Comparison of ENCODE assay signal across 1 cellular context in the genomic region with DNA sequence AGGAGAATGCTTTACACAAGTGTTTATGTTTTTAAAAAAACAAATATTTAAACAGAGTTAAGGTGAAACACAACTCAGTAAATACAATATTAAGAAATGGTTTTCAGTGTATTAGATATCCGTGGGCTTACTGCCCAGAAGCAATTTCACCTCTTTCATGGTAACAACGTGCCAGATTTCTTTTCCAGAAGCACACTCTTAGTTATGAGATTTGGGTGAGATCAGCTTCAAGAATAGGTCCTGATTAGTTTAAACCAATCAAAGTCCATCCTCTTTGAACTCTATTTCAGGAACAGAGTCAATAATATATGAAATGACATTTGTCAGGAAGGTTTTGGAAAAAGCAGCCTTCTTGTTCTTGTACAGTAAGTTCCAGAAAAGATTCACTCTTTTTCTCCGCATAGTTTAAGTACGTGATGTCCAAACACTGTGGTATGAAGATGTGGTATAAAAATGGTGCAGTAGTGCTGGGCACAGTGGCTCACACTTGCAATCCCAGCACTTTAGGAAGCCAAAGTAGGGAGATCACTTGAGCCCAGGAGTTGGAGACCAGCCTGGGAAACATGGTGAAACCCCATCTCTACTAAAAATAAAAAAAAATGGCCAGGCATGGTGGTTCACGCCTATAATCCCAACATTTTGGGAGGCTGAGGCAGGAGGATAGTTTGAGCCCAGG.
TF ChIP-seq lines count a peak whose summit lies in the region.

No MANE protein-coding gene starts in this region.

TF ChIP-seq in GM12878, 131 proteins besides CTCF, POLR2A, EP300 and RAD21:
- no peak for TF ChIP-seq TAF1 (IDR thresholded peaks at IDR 0.05; ENCODE audit: borderline replicate concordance, low read depth, low read length)
- TF ChIP-seq, protein P1, sequence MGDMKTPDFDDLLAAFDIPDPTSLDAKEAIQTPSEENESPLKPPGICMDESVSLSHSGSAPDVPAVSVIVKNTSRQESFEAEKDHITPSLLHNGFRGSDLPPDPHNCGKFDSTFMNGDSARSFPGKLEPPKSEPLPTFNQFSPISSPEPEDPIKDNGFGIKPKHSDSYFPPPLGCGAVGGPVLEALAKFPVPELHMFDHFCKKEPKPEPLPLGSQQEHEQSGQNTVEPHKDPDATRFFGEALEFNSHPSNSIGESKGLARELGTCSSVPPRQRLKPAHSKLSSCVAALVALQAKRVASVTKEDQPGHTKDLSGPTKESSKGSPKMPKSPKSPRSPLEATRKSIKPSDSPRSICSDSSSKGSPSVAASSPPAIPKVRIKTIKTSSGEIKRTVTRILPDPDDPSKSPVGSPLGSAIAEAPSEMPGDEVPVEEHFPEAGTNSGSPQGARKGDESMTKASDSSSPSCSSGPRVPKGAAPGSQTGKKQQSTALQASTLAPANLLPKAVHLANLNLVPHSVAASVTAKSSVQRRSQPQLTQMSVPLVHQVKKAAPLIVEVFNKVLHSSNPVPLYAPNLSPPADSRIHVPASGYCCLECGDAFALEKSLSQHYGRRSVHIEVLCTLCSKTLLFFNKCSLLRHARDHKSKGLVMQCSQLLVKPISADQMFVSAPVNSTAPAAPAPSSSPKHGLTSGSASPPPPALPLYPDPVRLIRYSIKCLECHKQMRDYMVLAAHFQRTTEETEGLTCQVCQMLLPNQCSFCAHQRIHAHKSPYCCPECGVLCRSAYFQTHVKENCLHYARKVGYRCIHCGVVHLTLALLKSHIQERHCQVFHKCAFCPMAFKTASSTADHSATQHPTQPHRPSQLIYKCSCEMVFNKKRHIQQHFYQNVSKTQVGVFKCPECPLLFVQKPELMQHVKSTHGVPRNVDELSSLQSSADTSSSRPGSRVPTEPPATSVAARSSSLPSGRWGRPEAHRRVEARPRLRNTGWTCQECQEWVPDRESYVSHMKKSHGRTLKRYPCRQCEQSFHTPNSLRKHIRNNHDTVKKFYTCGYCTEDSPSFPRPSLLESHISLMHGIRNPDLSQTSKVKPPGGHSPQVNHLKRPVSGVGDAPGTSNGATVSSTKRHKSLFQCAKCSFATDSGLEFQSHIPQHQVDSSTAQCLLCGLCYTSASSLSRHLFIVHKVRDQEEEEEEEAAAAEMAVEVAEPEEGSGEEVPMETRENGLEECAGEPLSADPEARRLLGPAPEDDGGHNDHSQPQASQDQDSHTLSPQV (IDR thresholded peaks at IDR 0.05), result no peak
- TF ChIP-seq NFIC (IDR thresholded peaks at IDR 0.05; ENCODE audit: low read depth, low read length), result no peak
- TF ChIP-seq, protein P2, sequence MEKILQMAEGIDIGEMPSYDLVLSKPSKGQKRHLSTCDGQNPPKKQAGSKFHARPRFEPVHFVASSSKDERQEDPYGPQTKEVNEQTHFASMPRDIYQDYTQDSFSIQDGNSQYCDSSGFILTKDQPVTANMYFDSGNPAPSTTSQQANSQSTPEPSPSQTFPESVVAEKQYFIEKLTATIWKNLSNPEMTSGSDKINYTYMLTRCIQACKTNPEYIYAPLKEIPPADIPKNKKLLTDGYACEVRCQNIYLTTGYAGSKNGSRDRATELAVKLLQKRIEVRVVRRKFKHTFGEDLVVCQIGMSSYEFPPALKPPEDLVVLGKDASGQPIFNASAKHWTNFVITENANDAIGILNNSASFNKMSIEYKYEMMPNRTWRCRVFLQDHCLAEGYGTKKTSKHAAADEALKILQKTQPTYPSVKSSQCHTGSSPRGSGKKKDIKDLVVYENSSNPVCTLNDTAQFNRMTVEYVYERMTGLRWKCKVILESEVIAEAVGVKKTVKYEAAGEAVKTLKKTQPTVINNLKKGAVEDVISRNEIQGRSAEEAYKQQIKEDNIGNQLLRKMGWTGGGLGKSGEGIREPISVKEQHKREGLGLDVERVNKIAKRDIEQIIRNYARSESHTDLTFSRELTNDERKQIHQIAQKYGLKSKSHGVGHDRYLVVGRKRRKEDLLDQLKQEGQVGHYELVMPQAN (conservative IDR thresholded peaks at IDR 0.05), result no peak
- TF ChIP-seq, protein P3, sequence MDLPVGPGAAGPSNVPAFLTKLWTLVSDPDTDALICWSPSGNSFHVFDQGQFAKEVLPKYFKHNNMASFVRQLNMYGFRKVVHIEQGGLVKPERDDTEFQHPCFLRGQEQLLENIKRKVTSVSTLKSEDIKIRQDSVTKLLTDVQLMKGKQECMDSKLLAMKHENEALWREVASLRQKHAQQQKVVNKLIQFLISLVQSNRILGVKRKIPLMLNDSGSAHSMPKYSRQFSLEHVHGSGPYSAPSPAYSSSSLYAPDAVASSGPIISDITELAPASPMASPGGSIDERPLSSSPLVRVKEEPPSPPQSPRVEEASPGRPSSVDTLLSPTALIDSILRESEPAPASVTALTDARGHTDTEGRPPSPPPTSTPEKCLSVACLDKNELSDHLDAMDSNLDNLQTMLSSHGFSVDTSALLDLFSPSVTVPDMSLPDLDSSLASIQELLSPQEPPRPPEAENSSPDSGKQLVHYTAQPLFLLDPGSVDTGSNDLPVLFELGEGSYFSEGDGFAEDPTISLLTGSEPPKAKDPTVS (IDR thresholded peaks at IDR 0.05; ENCODE audit: low read depth, low read length), result no peak
- TF ChIP-seq, protein P4, sequence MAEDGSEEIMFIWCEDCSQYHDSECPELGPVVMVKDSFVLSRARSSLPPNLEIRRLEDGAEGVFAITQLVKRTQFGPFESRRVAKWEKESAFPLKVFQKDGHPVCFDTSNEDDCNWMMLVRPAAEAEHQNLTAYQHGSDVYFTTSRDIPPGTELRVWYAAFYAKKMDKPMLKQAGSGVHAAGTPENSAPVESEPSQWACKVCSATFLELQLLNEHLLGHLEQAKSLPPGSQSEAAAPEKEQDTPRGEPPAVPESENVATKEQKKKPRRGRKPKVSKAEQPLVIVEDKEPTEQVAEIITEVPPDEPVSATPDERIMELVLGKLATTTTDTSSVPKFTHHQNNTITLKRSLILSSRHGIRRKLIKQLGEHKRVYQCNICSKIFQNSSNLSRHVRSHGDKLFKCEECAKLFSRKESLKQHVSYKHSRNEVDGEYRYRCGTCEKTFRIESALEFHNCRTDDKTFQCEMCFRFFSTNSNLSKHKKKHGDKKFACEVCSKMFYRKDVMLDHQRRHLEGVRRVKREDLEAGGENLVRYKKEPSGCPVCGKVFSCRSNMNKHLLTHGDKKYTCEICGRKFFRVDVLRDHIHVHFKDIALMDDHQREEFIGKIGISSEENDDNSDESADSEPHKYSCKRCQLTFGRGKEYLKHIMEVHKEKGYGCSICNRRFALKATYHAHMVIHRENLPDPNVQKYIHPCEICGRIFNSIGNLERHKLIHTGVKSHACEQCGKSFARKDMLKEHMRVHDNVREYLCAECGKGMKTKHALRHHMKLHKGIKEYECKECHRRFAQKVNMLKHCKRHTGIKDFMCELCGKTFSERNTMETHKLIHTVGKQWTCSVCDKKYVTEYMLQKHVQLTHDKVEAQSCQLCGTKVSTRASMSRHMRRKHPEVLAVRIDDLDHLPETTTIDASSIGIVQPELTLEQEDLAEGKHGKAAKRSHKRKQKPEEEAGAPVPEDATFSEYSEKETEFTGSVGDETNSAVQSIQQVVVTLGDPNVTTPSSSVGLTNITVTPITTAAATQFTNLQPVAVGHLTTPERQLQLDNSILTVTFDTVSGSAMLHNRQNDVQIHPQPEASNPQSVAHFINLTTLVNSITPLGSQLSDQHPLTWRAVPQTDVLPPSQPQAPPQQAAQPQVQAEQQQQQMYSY (CRISPR knock-in tag; IDR thresholded peaks at IDR 0.05), result no peak
- no peak for TF ChIP-seq POLR2AphosphoS5 (IDR thresholded peaks at IDR 0.05; ENCODE audit: low read length)
- TF ChIP-seq STAT1 (conservative IDR thresholded peaks at IDR 0.05), result no peak
- TF ChIP-seq, protein P5, sequence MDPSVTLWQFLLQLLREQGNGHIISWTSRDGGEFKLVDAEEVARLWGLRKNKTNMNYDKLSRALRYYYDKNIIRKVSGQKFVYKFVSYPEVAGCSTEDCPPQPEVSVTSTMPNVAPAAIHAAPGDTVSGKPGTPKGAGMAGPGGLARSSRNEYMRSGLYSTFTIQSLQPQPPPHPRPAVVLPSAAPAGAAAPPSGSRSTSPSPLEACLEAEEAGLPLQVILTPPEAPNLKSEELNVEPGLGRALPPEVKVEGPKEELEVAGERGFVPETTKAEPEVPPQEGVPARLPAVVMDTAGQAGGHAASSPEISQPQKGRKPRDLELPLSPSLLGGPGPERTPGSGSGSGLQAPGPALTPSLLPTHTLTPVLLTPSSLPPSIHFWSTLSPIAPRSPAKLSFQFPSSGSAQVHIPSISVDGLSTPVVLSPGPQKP (IDR thresholded peaks at IDR 0.05; ENCODE audit: low read depth, low read length), result no peak
